Comparison of ENCODE assay signal across 17 cellular contexts in the genomic region with DNA sequence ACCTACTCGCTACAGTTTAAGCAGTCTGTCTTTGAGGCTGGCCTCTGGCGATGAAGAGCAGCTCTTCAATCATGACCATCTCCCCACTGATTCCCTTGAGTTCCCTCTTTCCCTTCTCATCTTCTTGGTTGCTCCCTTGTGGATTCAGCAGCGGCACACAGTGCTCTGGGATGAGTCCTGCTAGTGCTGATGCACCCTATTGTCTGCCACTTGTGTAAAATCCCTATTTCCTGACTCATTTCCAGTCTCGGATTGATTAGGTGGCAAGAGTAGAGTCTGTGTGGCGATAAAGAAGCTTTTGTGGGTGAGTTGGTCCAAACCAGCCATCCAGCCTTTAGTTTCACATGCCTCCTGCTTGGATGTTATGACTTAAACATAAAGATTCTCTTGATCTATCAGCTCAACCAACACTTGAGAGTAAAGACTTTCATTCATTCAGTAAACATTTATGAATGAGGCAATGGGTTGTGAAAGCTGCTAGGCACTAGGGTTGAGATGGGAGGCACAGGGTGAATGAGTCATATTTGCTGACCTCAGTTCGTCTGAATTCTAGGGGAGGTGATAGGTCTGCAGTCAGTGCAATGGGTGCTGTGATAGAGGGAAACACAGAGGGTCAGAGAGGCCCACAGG.
A peak's percentile ranks its signal among the peaks of the same experiment; 100 is the strongest.
DNase-seq lines count a peak whose midpoint lies in the region; ATAC-seq, FAIRE-seq and TF ChIP-seq lines count a peak whose summit lies in the region.
"Had no signal": no experiment of that assay in that cellular context is flagged by ENCODE, and none has a peak within 500 bp of the region (broad histone marks: within the 10 kb centered on the region; RNA-seq: fewer than 3 reads in every experiment).

No MANE protein-coding gene starts in this region.

- H3K27me3 ChIP-seq in prostate gland (replicated peaks; ENCODE audit: insufficient read depth) (no peaks in the 10 kb centered on the region), tibial artery (no peaks in the 10 kb centered on the region)
- H3K27me3 ChIP-seq: upper lobe of left lung had no signal

- H3K27ac ChIP-seq in prostate gland = no peak overlapping the region
- no peak overlapping the region for H3K27ac ChIP-seq in tibial artery
- H3K27ac ChIP-seq: parathyroid adenoma, upper lobe of left lung had no signal

- no peak for TF ChIP-seq POLR2A in GM12892 (IDR thresholded peaks at IDR 0.05; ENCODE audit: low read depth, low read length)
- TF ChIP-seq POLR2A in prostate gland (IDR thresholded peaks at IDR 0.05) = no peak

- 89% methylated on average over 6 of the region's 6 CpGs for WGBS in prostate gland

- TF ChIP-seq CTCF in prostate gland (IDR thresholded peaks at IDR 0.05) = no peak
- no peak for TF ChIP-seq CTCF in tibial artery (IDR thresholded peaks at IDR 0.05)

- no peaks in the 10 kb centered on the region for H3K9me3 ChIP-seq in prostate gland
- H3K9me3 ChIP-seq in tibial artery = no peaks in the 10 kb centered on the region
- H3K9me3 ChIP-seq: upper lobe of left lung had no signal

- peak; percentile 65 for ATAC-seq in GM18870 (IDR thresholded peaks at IDR 0.05; ENCODE audit: unreplicated experiment)
- ATAC-seq: stimulated activated memory B cell treated with anti-CD40 and anti-IgM and Interleukin-4, amounts not matched to agents 10 μg/mL and 1 μg/mL and 100 μg/mL, for 72 hours; T-cell had no signal

- FAIRE-seq in GM12892 (lab: Jason Lieb, UNC) = no peak

- in situ Hi-C loops in ACHN (cut with HindIII; ENCODE audit: low pct_ligation_motif_present, low pct_unique_long_range_greater_than_20kb, low sequenced_read_pairs) = no loop called here

- H3K4me1 ChIP-seq in prostate gland (replicated peaks) (no peaks in the 10 kb centered on the region), tibial artery (no peaks in the 10 kb centered on the region)
- H3K4me1 ChIP-seq: parathyroid adenoma, upper lobe of left lung had no signal

- intact Hi-C loops in prostate gland (cut with DNase I) = no loop called here
- intact Hi-C loops in tibial artery (cut with DNase I; ENCODE audit: low total_unique reads) = no loop called here

- no peak overlapping the region for H3K4me3 ChIP-seq in prostate gland
- no peak overlapping the region for H3K4me3 ChIP-seq in tibial artery
- H3K4me3 ChIP-seq: smooth muscle cell, upper lobe of left lung had no signal

- H3K36me3 ChIP-seq in prostate gland (no peaks in the 10 kb centered on the region), tibial artery (no peaks in the 10 kb centered on the region)
- H3K36me3 ChIP-seq: upper lobe of left lung had no signal

- peak; percentile 14 for DNase-seq in ACHN
- DNase-seq in RPMI7951 (ENCODE audit: low read depth) = peak; percentile 3
- DNase-seq in foreskin melanocyte = peak; percentile 71
- no peak for DNase-seq in T-helper 2 cell
- no peak for DNase-seq in GM12892 (ENCODE audit: insufficient read length)
- no peak for DNase-seq in prostate gland (ENCODE audit: low spot score)
- no peak for DNase-seq in tibial artery
- DNase-seq: activated naive CD4-positive, alpha-beta T cell treated with anti-CD3 and anti-CD28 coated beads for 36 hours; CD4-positive, alpha-beta memory T cell; NCI-H1417 treated with DMSO at 0.1 percent for 48 hours; NCI-H345; T-cell; upper lobe of left lung had no signal

Comparison
In these comparisons a context has a peak if more than half of its experiments do, and no peak if none do; other contexts are left out.
1. DNase-seq: peak in ACHN (single experiment), RPMI7951 (single experiment) and foreskin melanocyte (single experiment); none in T-helper 2 cell (0 of 5), GM12892 (single experiment), prostate gland (single experiment) and tibial artery (0 of 2).